In the genomic region with DNA sequence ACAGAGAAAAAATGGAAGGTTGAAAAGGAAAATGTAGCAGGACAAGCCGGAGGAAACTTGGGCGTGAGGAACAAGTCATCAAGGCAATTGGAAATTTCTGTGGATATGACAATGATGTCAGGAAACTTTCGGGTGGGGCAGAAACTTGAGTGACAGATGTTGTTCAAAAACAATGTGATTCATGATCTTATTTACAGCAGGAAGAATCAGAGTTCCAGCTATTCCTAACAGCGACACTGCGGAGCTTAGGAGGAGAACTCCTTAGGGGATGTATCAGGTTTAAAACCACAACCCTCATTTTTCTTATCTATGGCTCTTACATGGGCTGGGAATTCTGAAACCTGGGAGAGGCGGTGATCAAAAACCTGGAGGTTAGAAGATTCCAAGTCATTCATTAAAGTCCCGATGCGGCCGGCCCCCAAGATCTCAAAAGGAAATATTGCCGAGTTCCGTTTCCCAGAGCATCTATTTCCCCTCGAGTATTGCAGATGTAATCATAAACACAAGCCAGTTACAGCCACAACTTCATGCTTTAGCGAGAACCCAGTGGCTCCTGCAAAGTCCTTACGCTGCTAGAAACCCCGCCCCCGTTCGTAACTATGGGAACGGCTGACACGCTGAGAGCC, we compare ENCODE assay signal across 8 cellular contexts. TPM values are rescaled to one million over a fixed set of nuclear protein-coding genes. Genes with fewer than 3 reads are reported as not detected.
DNase-seq lines count a peak whose midpoint lies in the region; ATAC-seq and TF ChIP-seq lines count a peak whose summit lies in the region.

No MANE protein-coding gene starts in this region.

- H3K36me3 ChIP-seq in hepatocyte (replicated peaks; ENCODE audit: insufficient read depth, low read depth) (no peaks in the 10 kb centered on the region), skeletal muscle tissue (ENCODE audit: control insufficient read depth in 3 of 3, insufficient read depth in 3 of 3, low read length in 3 of 3) (no peaks in the 10 kb centered on the region)

- ATAC-seq in GM18870 (IDR thresholded peaks at IDR 0.05; ENCODE audit: unreplicated experiment), result no peak

- H3K27ac ChIP-seq in hepatocyte, result peak overlapping the region; percentile 58
- H3K27ac ChIP-seq in skeletal muscle tissue (ENCODE audit: low read depth, low read length), result peak overlapping the region; percentile 57

- peak overlapping the region; percentile 51 to 76 (median 60) for H3K9ac ChIP-seq in skeletal muscle tissue (ENCODE audit: low read depth in 1 of 3, low read length in 3 of 3)

- CTCF ChIA-PET in activated CD4-positive, alpha-beta memory T cell treated with anti-CD3 and anti-CD28 coated beads for 36 hours (lab: Charles Lee), result no interaction called here

- no peak for TF ChIP-seq CTCF in HFF-Myc (IDR thresholded peaks at IDR 0.05; ENCODE audit: low read depth, low read length, missing control alignments)
- no peak for TF ChIP-seq CTCF in hepatocyte (IDR thresholded peaks at IDR 0.05; ENCODE audit: poor library complexity)
- TF ChIP-seq CTCF in GM20000 (IDR thresholded peaks at IDR 0.05; ENCODE audit: extremely low read depth, missing control alignments), result no peak

- H3K4me2 ChIP-seq in hepatocyte, result peak overlapping the region; percentile 69

- H3K9me2 ChIP-seq in hepatocyte (replicated peaks; ENCODE audit: insufficient read depth), result no peaks in the 10 kb centered on the region

- intact Hi-C loops in activated CD4-positive, alpha-beta memory T cell treated with anti-CD3 and anti-CD28 coated beads for 36 hours (cut with micrococcal nuclease), result no loop called here

- H3K27me3 ChIP-seq in hepatocyte (no peaks in the 10 kb centered on the region), skeletal muscle tissue (ENCODE audit: control insufficient read depth in 3 of 3, insufficient read depth in 3 of 3, low read length in 3 of 3) (no peaks in the 10 kb centered on the region)

- 12% methylated on average over 19 of the region's 19 CpGs for WGBS in hepatocyte (ENCODE audit: low lambda C conversion rate, missing lambda C conversion rate)

- H3K4me1 Mint-ChIP-seq in activated CD4-positive, alpha-beta memory T cell treated with anti-CD3 and anti-CD28 coated beads for 36 hours (ENCODE audit: low read depth), result peaks cover 15% of the 10 kb centered on the region

- peak overlapping the region; percentile 64 for H3K4me3 Mint-ChIP-seq in activated CD4-positive, alpha-beta memory T cell treated with anti-CD3 and anti-CD28 coated beads for 36 hours

- peak overlapping the region; percentile 18 for H2AFZ ChIP-seq in hepatocyte

- no peaks in the 10 kb centered on the region for H4K20me1 ChIP-seq in hepatocyte (ENCODE audit: insufficient read depth, poor library complexity, severe bottlenecking)

- H3K4me3 ChIP-seq in HFF-Myc (replicated peaks; ENCODE audit: low read depth, low read length) (peak overlapping the region; percentile 83), hepatocyte (no peak overlapping the region), skeletal muscle tissue (ENCODE audit: low read length in 3 of 3) (peak overlapping the region; percentile 56 to 77 (median 65))

- H3K27me3 Mint-ChIP-seq in activated CD4-positive, alpha-beta memory T cell treated with anti-CD3 and anti-CD28 coated beads for 36 hours, result peaks cover 14% of the 10 kb centered on the region

- DNase-seq in HFF-Myc (ENCODE audit: extremely low read depth, low read depth) (no peak), hepatocyte (ENCODE audit: low spot score) (peak; percentile 17), GM20000 (ENCODE audit: low spot score) (no peak), NK-92 (lab: John Stamatoyannopoulos, UW; ENCODE audit: unreplicated experiment) (no peak)
- no peak for DNase-seq in activated CD4-positive, alpha-beta memory T cell treated with anti-CD3 and anti-CD28 coated beads for 36 hours
- no peak for DNase-seq in stimulated activated CD4-positive, alpha-beta T cell treated with anti-CD3 and anti-CD28 coated beads, Interleukin-4, amount 100 ng/mL, for 1 hour

- H3K9me3 ChIP-seq in hepatocyte (ENCODE audit: low read depth), result no peaks in the 10 kb centered on the region
- no peaks in the 10 kb centered on the region for H3K9me3 ChIP-seq in skeletal muscle tissue (ENCODE audit: control insufficient read depth in 3 of 3, low read length in 3 of 3)

- H3K4me1 ChIP-seq in hepatocyte (ENCODE audit: insufficient read depth) (no peaks in the 10 kb centered on the region), skeletal muscle tissue (ENCODE audit: control insufficient read depth in 3 of 3, insufficient read depth in 3 of 3, low read length in 3 of 3) (peaks cover 16 to 23% (median 23%) of the 10 kb centered on the region in 3 donors)

- H3K79me2 ChIP-seq in hepatocyte, result peaks cover 36% of the 10 kb centered on the region

- no peak overlapping the region for H3K27ac Mint-ChIP-seq in activated CD4-positive, alpha-beta memory T cell treated with anti-CD3 and anti-CD28 coated beads for 36 hours

- POLR2A ChIA-PET in activated CD4-positive, alpha-beta memory T cell treated with anti-CD3 and anti-CD28 coated beads for 36 hours (lab: Charles Lee), result no interaction called here

- peaks cover 2% of the 10 kb centered on the region for H3K36me3 Mint-ChIP-seq in activated CD4-positive, alpha-beta memory T cell treated with anti-CD3 and anti-CD28 coated beads for 36 hours

- no peaks in the 10 kb centered on the region for H3K9me3 Mint-ChIP-seq in activated CD4-positive, alpha-beta memory T cell treated with anti-CD3 and anti-CD28 coated beads for 36 hours

RNA-seq across cellular contexts. Expression of a gene that starts 0.7 kb away (rescaled TPM):
- total RNA-seq in activated CD4-positive, alpha-beta memory T cell treated with anti-CD3 and anti-CD28 coated beads for 36 hours, result under 1 TPM; 0.24 to 0.29 TPM
- total RNA-seq in hepatocyte (30.5 and 35.3 TPM in 2 replicates), skeletal muscle tissue (10.4 TPM)
- polyA plus RNA-seq in hepatocyte, result 13.3 and 16.9 TPM in 2 replicates
